ENCODE assay signal across 10 cellular contexts in the genomic region with DNA sequence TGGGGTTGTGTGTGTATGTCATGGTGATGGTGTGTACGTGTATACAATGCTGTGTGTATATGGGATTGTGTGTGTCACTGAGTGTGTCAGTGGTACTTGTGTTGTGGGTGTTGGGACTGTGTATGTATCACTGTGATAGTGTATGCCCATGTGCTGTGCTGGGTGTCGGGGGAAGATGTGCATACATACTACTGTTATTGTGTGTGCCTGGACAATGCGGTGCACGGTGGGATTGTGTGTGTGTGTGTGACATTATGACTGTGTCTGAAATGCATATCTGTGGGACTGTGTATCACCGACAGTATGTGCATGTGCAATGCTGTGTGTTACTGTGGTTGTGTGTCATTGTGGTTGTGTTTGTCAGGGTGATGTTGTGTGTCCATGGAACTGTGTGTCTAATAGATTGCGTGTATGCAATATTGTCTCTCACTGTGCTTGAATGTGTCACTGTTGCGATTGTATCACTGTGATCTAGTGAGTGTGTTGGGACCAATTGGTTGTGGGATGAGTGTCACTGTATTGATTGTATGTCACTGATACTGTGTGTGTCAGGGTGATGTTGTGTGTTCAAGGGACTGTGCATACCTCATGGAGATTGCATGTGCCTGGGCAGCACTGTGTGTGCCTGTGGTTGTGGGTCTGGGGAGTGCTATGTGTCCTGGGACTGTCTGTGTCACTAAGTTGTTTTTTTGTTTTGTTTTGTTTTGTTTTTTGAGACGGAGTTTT. TPM values are rescaled to one million over a fixed set of nuclear protein-coding genes. Genes with fewer than 3 reads are reported as not detected.
DNase-seq lines count a peak whose midpoint lies in the region; ATAC-seq, FAIRE-seq and TF ChIP-seq lines count a peak whose summit lies in the region.
"Had no signal": no experiment of that assay in that cellular context is flagged by ENCODE, and none has a peak within 500 bp of the region (broad histone marks: within the 10 kb centered on the region; RNA-seq: fewer than 3 reads in every experiment).

No MANE protein-coding gene starts in this region.

- SMC1A ChIA-PET in GM12878 (lab: Charles Lee; ENCODE audit: uncharacterized antibody, unreplicated experiment) = no interaction called here

- BruUV-seq in GM12878 (replicated peaks; lab: Mats Ljungman, UMichigan) = no TSS peak

- H3K9ac ChIP-seq in SK-N-SH (no peak overlapping the region), GM12878 (ENCODE audit: control insufficient read depth, insufficient read depth, low read length) (no peak overlapping the region)

- peak overlapping the region; percentile 64 to 68; a peak in 3 of 4 replicates for H3K27ac ChIP-seq in SK-N-SH (ENCODE audit: low read depth in 2 of 2, low read length in 1 of 2)
- no peak overlapping the region for H3K27ac ChIP-seq in GM12878 (ENCODE audit: control insufficient read depth, insufficient read depth)
- H3K27ac ChIP-seq in sigmoid colon = peak overlapping the region; percentile 84 to 88 (median 86)
- H3K27ac ChIP-seq in Peyer's patch = peak overlapping the region in 2 of 4 donors; percentile 64 to 67

- H3K79me2 ChIP-seq in SK-N-SH (ENCODE audit: insufficient read depth) (no peaks in the 10 kb centered on the region), GM12878 (ENCODE audit: control insufficient read depth, insufficient read depth, low read length) (no peaks in the 10 kb centered on the region)

- peak; percentile 69 for FAIRE-seq in GM12878 (lab: Jason Lieb, UNC)

- TF ChIP-seq POLR2A in GM12878 (IDR thresholded peaks at IDR 0.05; ENCODE audit: low read depth, low read length) = no peak
- no peak for TF ChIP-seq POLR2A in sigmoid colon (IDR thresholded peaks at IDR 0.05)
- TF ChIP-seq POLR2A in Peyer's patch (IDR thresholded peaks at IDR 0.05) = no peak

- intact Hi-C loops in GM12878 (cut with micrococcal nuclease; ENCODE audit: unreplicated experiment) (loop anchor here (1.0 to 10.0 kb wide), 2 partner anchors 11 to 207 kb away; a partner anchor contains a TSS), sigmoid colon (cut with DNase I) (loop anchor here (5.0 to 10.0 kb wide), 2 partner anchors 110 to 197 kb away; a partner anchor contains a TSS)

- no peak for TF ChIP-seq RAD21 in SK-N-SH (IDR thresholded peaks at IDR 0.05; ENCODE audit: low read length)
- TF ChIP-seq RAD21 in GM12878 (IDR thresholded peaks at IDR 0.05; ENCODE audit: insufficient read depth, low read depth, low read length) = no peak

- no peak overlapping the region for H3K4me3 ChIP-seq in SK-N-SH (ENCODE audit: low read depth in 2 of 2, low read length in 1 of 2)
- no peak overlapping the region for H3K4me3 ChIP-seq in GM12878
- no peak overlapping the region for H3K4me3 ChIP-seq in sigmoid colon
- no peak overlapping the region for H3K4me3 ChIP-seq in Peyer's patch

- no peak overlapping the region for H2AFZ ChIP-seq in SK-N-SH (ENCODE audit: low read depth)
- no peak overlapping the region for H2AFZ ChIP-seq in GM12878 (ENCODE audit: control insufficient read depth, low read depth, low read length)

- in situ Hi-C loops in GM12878 (cut with MboI) = no loop called here

- TF ChIP-seq CTCF in SK-N-SH (IDR thresholded peaks at IDR 0.05) = no peak
- no peak for TF ChIP-seq CTCF in GM12878 (IDR thresholded peaks at IDR 0.05 in 2 of 3, conservative IDR thresholded peaks at IDR 0.05 in 1 of 3; ENCODE audit: control insufficient read depth in 2 of 3, extremely low read depth in 1 of 3, insufficient read depth in 1 of 3, low read depth in 3 of 3, low read length in 3 of 3)
- no peak for TF ChIP-seq CTCF in sigmoid colon (IDR thresholded peaks at IDR 0.05)
- no peak for TF ChIP-seq CTCF in Peyer's patch (IDR thresholded peaks at IDR 0.05)

- no peaks in the 10 kb centered on the region for H3K27me3 ChIP-seq in SK-N-SH (ENCODE audit: insufficient read depth)
- peaks cover 1 to 4% of the 10 kb centered on the region in 2 experiments for H3K27me3 ChIP-seq in GM12878 (replicated peaks in 1 of 2; ENCODE audit: control insufficient read depth in 2 of 2, insufficient read depth in 2 of 2, low read length in 1 of 2)
- H3K27me3 ChIP-seq in sigmoid colon = no peaks in the 10 kb centered on the region
- no peaks in the 10 kb centered on the region for H3K27me3 ChIP-seq in Peyer's patch

- DNase-seq in SK-N-SH (no peak), NAMALWA (ENCODE audit: low spot score) (peak; percentile 45), GM12878 (ENCODE audit: low read depth, low spot score) (no peak), sigmoid colon (no peak), midbrain (lab: John Stamatoyannopoulos, UW) (no peak), NCI-H1694 (lab: John Stamatoyannopoulos, UW) (no peak), Peyer's patch (no peak)
- DNase-seq: amniotic stem cell had no signal

- no peaks in the 10 kb centered on the region for H3K36me3 ChIP-seq in SK-N-SH (replicated peaks in 1 of 2; ENCODE audit: control insufficient read depth in 1 of 2, insufficient read depth in 2 of 2, low read length in 1 of 2)
- no peaks in the 10 kb centered on the region for H3K36me3 ChIP-seq in GM12878 (ENCODE audit: control insufficient read depth in 2 of 2, insufficient read depth in 2 of 2, low read length in 1 of 2)
- no peaks in the 10 kb centered on the region for H3K36me3 ChIP-seq in sigmoid colon
- H3K36me3 ChIP-seq in Peyer's patch = no peaks in the 10 kb centered on the region
- H3K36me3 ChIP-seq: gastrocnemius medialis had no signal

- H4K20me1 ChIP-seq in SK-N-SH (ENCODE audit: insufficient read depth) (no peaks in the 10 kb centered on the region), GM12878 (ENCODE audit: control insufficient read depth, insufficient read depth) (no peaks in the 10 kb centered on the region)

- H3K4me1 ChIP-seq in SK-N-SH (ENCODE audit: control insufficient read depth in 1 of 2, insufficient read depth in 2 of 2, low read depth in 1 of 2, low read length in 1 of 2) (peaks cover 12 to 40% of the 10 kb centered on the region in 2 experiments; a peak in 3 of 4 replicates), GM12878 (ENCODE audit: control insufficient read depth, insufficient read depth, low read length) (peaks cover 29% of the 10 kb centered on the region), sigmoid colon (peaks cover 0 to 47% (median 43%) of the 10 kb centered on the region in 4 donors), Peyer's patch (peaks cover 0 to 44% (median 20%) of the 10 kb centered on the region in 4 donors)

- 88% methylated on average over 8 of the region's 8 CpGs for WGBS in SK-N-SH (ENCODE audit: low lambda C conversion rate)
- WGBS in GM12878 (ENCODE audit: insufficient coverage, insufficient replicate concordance, low lambda C conversion rate, missing lambda C conversion rate) = 92% methylated on average over 8 of the region's 8 CpGs
- WGBS in sigmoid colon, 2 donors = 68 to 82% methylated on average over 8 of the region's 8 CpGs

- H3K4me2 ChIP-seq in SK-N-SH (peak overlapping the region; percentile 90; the same call in 1 of the 2 replicates), GM12878 (ENCODE audit: control insufficient read depth, insufficient read depth) (peak overlapping the region; percentile 79; the same call in 1 of the 2 replicates)

- no peaks in the 10 kb centered on the region for H3K9me3 ChIP-seq in SK-N-SH
- no peaks in the 10 kb centered on the region; the same call in 2 of the 3 replicates for H3K9me3 ChIP-seq in GM12878 (replicated peaks; ENCODE audit: control insufficient read depth, insufficient read depth, low read length)
- H3K9me3 ChIP-seq in sigmoid colon = no peaks in the 10 kb centered on the region
- H3K9me3 ChIP-seq in Peyer's patch = no peaks in the 10 kb centered on the region
- H3K9me3 ChIP-seq: gastrocnemius medialis had no signal

- RAD21 ChIA-PET in GM12878 (lab: Charles Lee; ENCODE audit: unreplicated experiment) = interaction anchor here (1.0 to 2.6 kb wide), 4 partner anchors 30 to 111 kb away, joined by 3 to 36 read pairs (median 18); a partner anchor contains a TSS

- POLR2A ChIA-PET in SK-N-SH (lab: Yijun Ruan, JAX) (interaction anchor here (0.5 to 1.2 kb wide), 2 partner anchors 16 to 317 kb away, joined by 3 to 8 read pairs; no protein-coding TSS in a partner anchor), GM12878 (lab: Charles Lee) (interaction anchor here (1.3 to 4.3 kb wide), 2 partner anchors 9 to 14 kb away, joined by 7 to 26 read pairs; a partner anchor contains a TSS)

- peaks cover 39% of the 10 kb centered on the region for H3F3A ChIP-seq in SK-N-SH (replicated peaks; ENCODE audit: insufficient read depth)

- TF ChIP-seq EP300 in SK-N-SH (IDR thresholded peaks at IDR 0.05; ENCODE audit: borderline replicate concordance in 1 of 2, low read depth in 1 of 2, low read length in 1 of 2) (no peak), GM12878 (IDR thresholded peaks at IDR 0.05; ENCODE audit: borderline replicate concordance in 1 of 2, control insufficient read depth in 1 of 2, low read depth in 2 of 2, low read length in 2 of 2) (no peak), sigmoid colon (IDR thresholded peaks at IDR 0.05) (no peak)

- H3K9me2 ChIP-seq in SK-N-SH = no peaks in the 10 kb centered on the region

- CTCF ChIA-PET in SK-N-SH (lab: Yijun Ruan, JAX) = interaction anchor here (7.0 kb wide), 1 partner anchor 23 kb away, joined by 520 read pairs; no protein-coding TSS in a partner anchor
- CTCF ChIA-PET in GM12878 (lab: Yijun Ruan, JAX) = interaction anchor here (0.8 to 6.6 kb wide), 2 partner anchors 16 to 28 kb away, joined by 3 to 473 read pairs; no protein-coding TSS in a partner anchor

- ATAC-seq in SK-N-SH treated with all-trans-retinoic acid at 6 μM for 48 hours = no peak
- no peak for ATAC-seq in GM12878

RNA-seq across cellular contexts. Expression of a gene that starts 11.1 kb away (rescaled TPM):
- polyA plus RNA-seq in SK-N-SH (2012; rRNA removed) (14.5 and 16.1 TPM in 2 replicates), GM12878 (2011; rRNA removed) (5.2 and 7.6 TPM in 2 replicates), GM12878 (2014; fragmentation: Illumina TruSeq; extraction: Trizol) (0.24 and 2.2 TPM in 2 replicates), GM12878 (2014; fragmentation: Nextera tagmentation; extraction: Ambion mirVana) (under 1 TPM; 0.10 to 0.27 TPM), GM12878 (2014; rRNA removed) (17.2 and 21.2 TPM in 2 replicates), GM12878 (2016; fragmentation: Nextera tagmentation; extraction: Ambion mirVana) (1 to 10 TPM; 7.5 to 7.8 TPM), sigmoid colon (10 to 100 TPM; 16.2 to 39.5 (median 19.7) TPM)
- polyA plus RNA-seq in SK-N-SH (2012; cell fraction: cytosol; rRNA removed) = 9.9 and 12.9 TPM in 2 replicates
- 14.3 and 14.4 TPM in 2 replicates for polyA plus RNA-seq in SK-N-SH (2012; cell fraction: nucleus; rRNA removed)
- total RNA-seq in GM12878 (2013; cell fraction: nucleolus; rRNA removed) = 12.0 and 13.5 TPM in 2 replicates
- total RNA-seq in GM12878 (2014; rRNA removed) (14.0 and 15.2 TPM in 2 replicates), GM12878 (2014; rRNA removed; fragmentation: Illumina TruSeq; extraction: Trizol) (6.2 and 6.5 TPM in 2 replicates), GM12878 (2021) (17.9 and 18.1 TPM in 2 replicates), sigmoid colon (1 to 10 TPM; 2.5 to 5.4 (median 4.2) TPM), Peyer's patch (10 to 100 TPM in 1 of 4 donors, 1 to 10 TPM in 3; 4.1 to 10.0 (median 5.5) TPM)
- polyA plus RNA-seq in GM12878 (2011; ENCODE audit: low read depth) = 2.0 TPM
- 11.6 and 16.6 TPM in 2 replicates for polyA plus RNA-seq in GM12878 (2011; cell fraction: cytosol; rRNA removed)
- polyA plus RNA-seq in GM12878 (2011; cell fraction: nucleus; rRNA removed) = 17.5 and 18.4 TPM in 2 replicates
- 13.0 and 15.8 TPM in 2 replicates for polyA plus RNA-seq in GM12878 (2012)
- polyA minus RNA-seq in GM12878 (2011; rRNA and poly(A)+ RNA removed) = 4.2 and 8.8 TPM in 2 replicates
- polyA minus RNA-seq in GM12878 (2011; cell fraction: cytosol; rRNA and poly(A)+ RNA removed) = 7.2 and 9.5 TPM in 2 replicates
- polyA minus RNA-seq in GM12878 (2011; cell fraction: nucleus; rRNA and poly(A)+ RNA removed) = 5.4 and 8.3 TPM in 2 replicates

RNA-seq across cellular contexts. Expression of a gene that starts 14.2 kb away (rescaled TPM):
- 9.8 and 12.4 TPM in 2 replicates for polyA plus RNA-seq in SK-N-SH (2012; rRNA removed)
- polyA plus RNA-seq in SK-N-SH (2012; cell fraction: cytosol; rRNA removed) = 4.0 and 5.3 TPM in 2 replicates
- polyA plus RNA-seq in SK-N-SH (2012; cell fraction: nucleus; rRNA removed) = 28.4 and 46.4 TPM in 2 replicates
- 10.2 and 14.9 TPM in 2 replicates for total RNA-seq in GM12878 (2013; cell fraction: nucleolus; rRNA removed)
- 6.4 and 7.1 TPM in 2 replicates for total RNA-seq in GM12878 (2014; rRNA removed)
- total RNA-seq in GM12878 (2014; rRNA removed; fragmentation: Illumina TruSeq; extraction: Trizol) = 2.9 and 4.9 TPM in 2 replicates
- total RNA-seq in GM12878 (2021) = 16.7 and 17.5 TPM in 2 replicates
- polyA plus RNA-seq in GM12878 (2011; ENCODE audit: low read depth) = 5.3 TPM
- polyA plus RNA-seq in GM12878 (2011; rRNA removed) = 3.3 and 3.9 TPM in 2 replicates
- polyA plus RNA-seq in GM12878 (2011; cell fraction: cytosol; rRNA removed) = 4.2 and 4.4 TPM in 2 replicates
- 5.0 and 13.4 TPM in 2 replicates for polyA plus RNA-seq in GM12878 (2011; cell fraction: nucleus; rRNA removed)
- polyA plus RNA-seq in GM12878 (2012) = 13.9 and 24.3 TPM in 2 replicates
- polyA plus RNA-seq in GM12878 (2014; fragmentation: Illumina TruSeq; extraction: Trizol) = 1.7 and 7.7 TPM in 2 replicates
- under 1 TPM in 1 of 2 experiments, not detected in 1; 0.18 TPM for polyA plus RNA-seq in GM12878 (2014; fragmentation: Nextera tagmentation; extraction: Ambion mirVana)
- 10.1 and 13.2 TPM in 2 replicates for polyA plus RNA-seq in GM12878 (2014; rRNA removed)
- polyA plus RNA-seq in GM12878 (2016; fragmentation: Nextera tagmentation; extraction: Ambion mirVana) = 1 to 10 TPM; 6.9 to 9.1 TPM
- polyA minus RNA-seq in GM12878 (2011; rRNA and poly(A)+ RNA removed) = 3.0 and 4.8 TPM in 2 replicates
- polyA minus RNA-seq in GM12878 (2011; cell fraction: cytosol; rRNA and poly(A)+ RNA removed) = 1.2 and 1.6 TPM in 2 replicates
- polyA minus RNA-seq in GM12878 (2011; cell fraction: nucleus; rRNA and poly(A)+ RNA removed) = 2.0 and 2.3 TPM in 2 replicates
- 10 to 100 TPM; 13.2 to 33.1 (median 20.9) TPM for total RNA-seq in sigmoid colon
- polyA plus RNA-seq in sigmoid colon = 10 to 100 TPM; 16.2 to 42.8 (median 18.7) TPM
- total RNA-seq in Peyer's patch = 100 to 1,000 TPM in 1 of 4 donors, 10 to 100 TPM in 3; 12.1 to 104 (median 35.8) TPM

RNA-seq across cellular contexts. Expression of a gene that starts 32.6 kb away (rescaled TPM):
- polyA plus RNA-seq in SK-N-SH (2012; rRNA removed) (3.8 and 5.5 TPM in 2 replicates), GM12878 (2011; rRNA removed) (0.40 and 0.86 TPM in 2 replicates), GM12878 (2014; fragmentation: Illumina TruSeq; extraction: Trizol) (0.30 and 0.57 TPM in 2 replicates), GM12878 (2014; fragmentation: Nextera tagmentation; extraction: Ambion mirVana) (under 1 TPM in 1 of 2 experiments, not detected in 1; 0.58 TPM), GM12878 (2014; rRNA removed) (4.5 and 4.8 TPM in 2 replicates), GM12878 (2016; fragmentation: Nextera tagmentation; extraction: Ambion mirVana) (1 to 10 TPM; 1.1 to 1.4 TPM), sigmoid colon (10 to 100 TPM in 1 of 3 donors, 1 to 10 TPM in 2; 3.0 to 10.7 (median 7.8) TPM)
- 2.3 and 3.0 TPM in 2 replicates for polyA plus RNA-seq in SK-N-SH (2012; cell fraction: cytosol; rRNA removed)
- polyA plus RNA-seq in SK-N-SH (2012; cell fraction: nucleus; rRNA removed) = 10.2 and 19.9 TPM in 2 replicates
- total RNA-seq in GM12878 (2013; cell fraction: nucleolus; rRNA removed) = 1.2 and 2.7 TPM in 2 replicates
- total RNA-seq in GM12878 (2014; rRNA removed) (2.0 and 2.1 TPM in 2 replicates), GM12878 (2014; rRNA removed; fragmentation: Illumina TruSeq; extraction: Trizol) (0.51 and 0.63 TPM in 2 replicates), GM12878 (2021) (6.1 and 6.8 TPM in 2 replicates), sigmoid colon (10 to 100 TPM in 3 of 4 donors, 1 to 10 TPM in 1; 8.6 to 16.3 (median 14.8) TPM), Peyer's patch (10 to 100 TPM in 2 of 4 donors, 1 to 10 TPM in 2; 6.1 to 23.9 (median 12.8) TPM)
- polyA plus RNA-seq in GM12878 (2011; ENCODE audit: low read depth) = 0.46 TPM
- 1.2 and 1.5 TPM in 2 replicates for polyA plus RNA-seq in GM12878 (2011; cell fraction: cytosol; rRNA removed)
- 4.8 and 6.7 TPM in 2 replicates for polyA plus RNA-seq in GM12878 (2011; cell fraction: nucleus; rRNA removed)
- 3.8 and 5.8 TPM in 2 replicates for polyA plus RNA-seq in GM12878 (2012)
- polyA minus RNA-seq in GM12878 (2011; rRNA and poly(A)+ RNA removed) = 0.57 TPM in 1 of 2 replicates, not detected in the other
- polyA minus RNA-seq in GM12878 (2011; cell fraction: cytosol; rRNA and poly(A)+ RNA removed) = 0.94 TPM in 1 of 2 replicates, not detected in the other
- 1.5 and 2.1 TPM in 2 replicates for polyA minus RNA-seq in GM12878 (2011; cell fraction: nucleus; rRNA and poly(A)+ RNA removed)
